17 cellular contexts compared by ENCODE assay signal in the genomic region with DNA sequence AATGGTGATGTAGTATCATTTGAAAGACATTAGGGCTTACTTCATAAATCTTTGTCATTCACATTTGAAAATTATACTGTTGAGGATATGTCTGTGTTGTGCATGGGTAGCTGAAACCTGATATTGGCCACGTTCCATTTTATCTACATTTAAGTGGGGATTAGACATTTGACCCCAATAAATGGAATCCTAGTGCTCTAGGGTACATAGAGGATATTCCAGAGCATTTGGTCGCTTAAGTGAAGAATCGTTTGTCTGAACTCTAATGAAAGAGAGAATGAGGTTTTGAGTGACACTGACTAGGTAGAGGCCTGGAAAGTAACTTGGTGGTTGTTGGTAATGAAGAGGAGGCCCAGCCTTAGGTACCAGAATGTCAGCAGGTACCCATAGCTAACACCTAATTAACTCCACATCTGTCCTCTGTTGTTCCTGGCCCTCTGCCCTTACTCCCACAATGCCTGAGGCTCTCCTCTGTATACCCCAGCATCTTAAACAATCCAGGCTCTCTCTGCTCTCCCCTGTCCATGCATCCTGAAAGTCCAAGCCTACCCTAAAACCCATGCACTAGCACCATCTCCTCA.
"Had no signal": no experiment of that assay in that cellular context is flagged by ENCODE, and none has a peak within 500 bp of the region (broad histone marks: within the 10 kb centered on the region; RNA-seq: fewer than 3 reads in every experiment).

No MANE protein-coding gene starts in this region.

- H3K27ac ChIP-seq: cardiac muscle cell, neutrophil, pancreas, right lobe of liver, thoracic aorta had no signal

- DNase-seq: activated CD4-positive, alpha-beta memory T cell treated with anti-CD3 and anti-CD28 coated beads, Interleukin-2, amount 10 ng/mL, durations not matched to agents 7 days and 5 days; activated CD4-positive, alpha-beta T cell treated with anti-CD3 and anti-CD28 coated beads for 4 hours; activated CD8-positive, alpha-beta memory T cell treated with anti-CD3 and anti-CD28 coated beads, Interleukin-2, amount 10 ng/mL, durations not matched to agents 7 days and 5 days; effector CD8-positive, alpha-beta T cell; esophagus squamous epithelium; natural killer cell; pancreas; right lobe of liver; small intestine; stimulated activated CD4-positive, alpha-beta T cell treated with anti-CD3 and anti-CD28 coated beads, Interleukin-15, amount 100 ng/mL, for 24 hours; stimulated activated CD4-positive, alpha-beta T cell treated with anti-CD3 and anti-CD28 coated beads, Interleukin-4, amount 100 ng/mL, for 1 hour; T-helper 2 cell had no signal

- H3K4me3 ChIP-seq: cardiac muscle cell, esophagus squamous epithelium, pancreas, right lobe of liver, thoracic aorta had no signal

- H3K27me3 ChIP-seq: cardiac muscle cell, esophagus squamous epithelium, neutrophil, pancreas, right lobe of liver had no signal

- ATAC-seq: activated CD8-positive, alpha-beta memory T cell treated with anti-CD3 and anti-CD28 coated beads, Interleukin-2, amount 10 ng/mL, durations not matched to agents 7 days and 5 days; natural killer cell; pancreas; right lobe of liver; stimulated activated effector memory CD8-positive, alpha-beta T cell treated with anti-CD3 and anti-CD28 coated beads, Interleukin-12 subunit alpha, Interleukin-12 subunit beta, amount 100 ng/mL, for 72 hours; WTC11 had no signal

- H3K9me3 ChIP-seq: esophagus squamous epithelium, neutrophil, pancreas, right lobe of liver, thoracic aorta had no signal

- H3K36me3 ChIP-seq: cardiac muscle cell, esophagus squamous epithelium, neutrophil, pancreas, right lobe of liver, thoracic aorta had no signal

- H3K4me1 ChIP-seq: pancreas had no signal
